In the genomic region with DNA sequence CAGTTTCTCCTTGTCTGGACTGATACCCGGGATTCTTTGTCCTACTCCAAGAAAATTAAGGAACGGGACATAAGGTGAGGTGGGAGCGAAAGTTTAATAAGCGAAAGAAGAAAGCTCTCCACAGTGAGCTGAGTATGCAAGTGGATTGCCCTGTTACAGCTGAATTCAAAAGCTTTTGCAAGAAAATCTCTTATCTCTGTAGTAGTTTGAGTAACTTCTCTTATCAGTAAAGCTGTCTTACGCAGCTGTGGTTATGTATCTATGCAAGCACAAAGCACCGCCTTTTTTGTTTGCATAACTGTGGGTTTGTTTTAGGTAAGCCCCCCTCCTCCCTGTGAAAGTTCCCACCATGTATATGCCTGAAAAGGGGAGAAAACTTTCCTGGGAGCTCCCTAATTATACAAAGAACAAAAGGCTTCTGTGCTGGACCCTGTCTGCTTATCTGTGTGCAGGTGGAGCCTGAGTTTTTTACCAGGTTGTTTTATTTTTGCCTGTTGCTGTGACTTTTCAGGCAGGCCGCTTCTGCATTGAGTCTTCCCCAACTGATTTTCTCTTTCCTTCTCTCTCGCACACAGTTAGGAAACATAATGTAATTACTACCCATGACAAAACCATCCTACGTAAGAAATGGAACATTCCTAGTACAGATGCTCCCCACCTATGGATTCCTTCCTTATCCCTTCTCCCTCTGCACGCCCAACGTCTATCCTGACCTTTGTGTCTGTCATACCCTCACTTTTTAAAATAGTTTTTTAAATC, we compare ENCODE assay signal across 11 cellular contexts. TPM values are rescaled to one million over a fixed set of nuclear protein-coding genes. Genes with fewer than 3 reads are reported as not detected.
DNase-seq lines count a peak whose midpoint lies in the region; ATAC-seq and TF ChIP-seq lines count a peak whose summit lies in the region.
"Had no signal": no experiment of that assay in that cellular context is flagged by ENCODE, and none has a peak within 500 bp of the region (broad histone marks: within the 10 kb centered on the region; RNA-seq: fewer than 3 reads in every experiment).

No MANE protein-coding gene starts in this region.

- H3K4me3 ChIP-seq in MG63: peak overlapping the region; percentile 32; the same call in 1 of the 2 replicates
- peak overlapping the region; percentile 71 for H3K4me3 ChIP-seq in coronary artery
- peak overlapping the region; percentile 41 for H3K4me3 ChIP-seq in naive thymus-derived CD4-positive, alpha-beta T cell (ENCODE audit: low read length)
- H3K4me3 ChIP-seq in A673 (ENCODE audit: low read depth, low read length, poor library complexity, severe bottlenecking): no peak overlapping the region

- intact Hi-C loops in naive thymus-derived CD4-positive, alpha-beta T cell (cut with micrococcal nuclease): no loop called here
- intact Hi-C loops in A673 (cut with micrococcal nuclease; ENCODE audit: unreplicated experiment): no loop called here

- H3K4me1 Mint-ChIP-seq in naive thymus-derived CD4-positive, alpha-beta T cell: peaks cover 8 to 19% (median 13%) of the 10 kb centered on the region in 7 donors

- peak; percentile 81 for ATAC-seq in naive thymus-derived CD4-positive, alpha-beta T cell

- H3K9me3 Mint-ChIP-seq in naive thymus-derived CD4-positive, alpha-beta T cell: peaks cover 0 to 5% (median 0%) of the 10 kb centered on the region in 11 donors
- H3K9me3 Mint-ChIP-seq: activated naive CD4-positive, alpha-beta T cell treated with anti-CD3 and anti-CD28 coated beads, Interleukin-2, amount 10 ng/mL, durations not matched to agents 7 days and 5 days had no signal

- H3K36me3 Mint-ChIP-seq in naive thymus-derived CD4-positive, alpha-beta T cell: peaks cover 0 to 8% (median 0%) of the 10 kb centered on the region in 5 donors
- H3K36me3 Mint-ChIP-seq: activated naive CD4-positive, alpha-beta T cell treated with anti-CD3 and anti-CD28 coated beads, Interleukin-2, amount 10 ng/mL, durations not matched to agents 7 days and 5 days had no signal

- CTCF ChIA-PET in naive thymus-derived CD4-positive, alpha-beta T cell (lab: Charles Lee): interaction anchor here (0.7 to 1.2 kb wide), 2 partner anchors 29 to 144 kb away, joined by 3 to 4 read pairs; no protein-coding TSS in a partner anchor
- CTCF ChIA-PET in A673 (lab: Charles Lee): no interaction called here

- no peaks in the 10 kb centered on the region for H3K4me1 ChIP-seq in naive thymus-derived CD4-positive, alpha-beta T cell (ENCODE audit: control insufficient read depth in 2 of 2, insufficient read depth in 2 of 2, low read length in 2 of 2)
- peaks cover 5% of the 10 kb centered on the region for H3K4me1 ChIP-seq in A673 (ENCODE audit: insufficient read depth, low read length, poor library complexity, severe bottlenecking)

- 0 out of 2 replicates have a peak, but pooled peaks cover 2% of the 10 kb centered on the region for H3K9me3 ChIP-seq in MG63
- no peaks in the 10 kb centered on the region for H3K9me3 ChIP-seq in naive thymus-derived CD4-positive, alpha-beta T cell (ENCODE audit: control insufficient read depth in 2 of 3, low read length in 3 of 3)
- H3K9me3 ChIP-seq in A673 (ENCODE audit: low read depth, low read length, poor library complexity, severe bottlenecking): no peaks in the 10 kb centered on the region

- no peak overlapping the region for H3K27ac Mint-ChIP-seq in naive thymus-derived CD4-positive, alpha-beta T cell
- H3K27ac Mint-ChIP-seq: activated naive CD4-positive, alpha-beta T cell treated with anti-CD3 and anti-CD28 coated beads, Interleukin-2, amount 10 ng/mL, durations not matched to agents 7 days and 5 days had no signal

- peaks cover 31 to 81% (median 32%) of the 10 kb centered on the region in 5 donors for H3K27me3 Mint-ChIP-seq in naive thymus-derived CD4-positive, alpha-beta T cell

- H3K27ac ChIP-seq in coronary artery: no peak overlapping the region
- no peak overlapping the region for H3K27ac ChIP-seq in naive thymus-derived CD4-positive, alpha-beta T cell (ENCODE audit: low read depth, low read length)
- H3K27ac ChIP-seq in A673 (ENCODE audit: low read depth, low read length, poor library complexity, severe bottlenecking): no peak overlapping the region

- H3K36me3 ChIP-seq in MG63: no peaks in the 10 kb centered on the region
- no peaks in the 10 kb centered on the region for H3K36me3 ChIP-seq in naive thymus-derived CD4-positive, alpha-beta T cell (ENCODE audit: control insufficient read depth in 2 of 3, insufficient read depth in 3 of 3, low read length in 3 of 3)
- H3K36me3 ChIP-seq in A673 (ENCODE audit: insufficient read depth, low read length, poor library complexity, severe bottlenecking): no peaks in the 10 kb centered on the region

- H3K27me3 ChIP-seq in MG63 (no peaks in the 10 kb centered on the region), A673 (replicated peaks; ENCODE audit: insufficient read depth, low read depth, low read length, poor library complexity) (peaks cover 69% of the 10 kb centered on the region)
- H3K27me3 ChIP-seq in naive thymus-derived CD4-positive, alpha-beta T cell (ENCODE audit: control insufficient read depth in 2 of 2, insufficient read depth in 2 of 2, low read length in 2 of 2): no peaks in the 10 kb centered on the region

- POLR2A ChIA-PET in naive thymus-derived CD4-positive, alpha-beta T cell (lab: Charles Lee): interaction anchor here (0.7 to 4.3 kb wide), 2 partner anchors 12 to 45 kb away, joined by 3 to 19 read pairs; a partner anchor contains a TSS
- POLR2A ChIA-PET in A673 (lab: Charles Lee; ENCODE audit: low non-redundant PET): no interaction called here

- TF ChIP-seq CTCF in coronary artery (IDR thresholded peaks at IDR 0.05) (no peak), A673 (conservative IDR thresholded peaks at IDR 0.05; ENCODE audit: low read depth, low read length) (no peak)

- DNase-seq in A172 (ENCODE audit: low spot score): peak; percentile 24
- no peak for DNase-seq in MG63
- DNase-seq in coronary artery (ENCODE audit: low spot score): no peak
- DNase-seq in naive thymus-derived CD4-positive, alpha-beta T cell: peak in 6 of 9 donors; percentile 4 to 30 (median 12)
- DNase-seq in NCI-H345 (lab: John Stamatoyannopoulos, UW): no peak
- DNase-seq in A673 (ENCODE audit: low spot score): no peak
- DNase-seq in SW 1271 (lab: John Stamatoyannopoulos, UW): no peak
- no peak for DNase-seq in NCI-H1417 (lab: John Stamatoyannopoulos, UW)
- DNase-seq: activated naive CD4-positive, alpha-beta T cell treated with anti-CD3 and anti-CD28 coated beads, Interleukin-2, amount 10 ng/mL, durations not matched to agents 7 days and 5 days had no signal

- no TSS peak for BruUV-seq in A673 (replicated peaks; lab: Mats Ljungman, UMichigan)

- H3K4me3 Mint-ChIP-seq in naive thymus-derived CD4-positive, alpha-beta T cell: peak overlapping the region; percentile 34 to 88 (median 76)

RNA-seq across cellular contexts. Expression of a gene that starts 0.8 kb away (rescaled TPM):
- not detected in 2 replicates for total RNA-seq in A172 (2014; rRNA removed; shearing (Covaris generic))
- total RNA-seq in MG63 (2014; rRNA removed; shearing (Covaris generic); ENCODE audit: low replicate concordance): not detected in 2 replicates
- 1 to 10 TPM in 1 of 5 experiments, not detected in 4; 1.1 TPM for total RNA-seq in naive thymus-derived CD4-positive, alpha-beta T cell
- polyA plus RNA-seq in naive thymus-derived CD4-positive, alpha-beta T cell: not detected
- total RNA-seq in A673 (2021): not detected in 2 replicates
- total RNA-seq: lung microvascular endothelial cell, RPMI7951 had no signal

RNA-seq across cellular contexts. Expression of a gene that starts 14.1 kb away (rescaled TPM):
- total RNA-seq in A172 (2014; rRNA removed; shearing (Covaris generic)): not detected in 2 replicates
- 1.5 and 2.0 TPM in 2 replicates for total RNA-seq in MG63 (2014; rRNA removed; shearing (Covaris generic); ENCODE audit: low replicate concordance)
- 1 to 10 TPM in 1 of 5 experiments, not detected in 4; 1.3 TPM for total RNA-seq in naive thymus-derived CD4-positive, alpha-beta T cell
- polyA plus RNA-seq in naive thymus-derived CD4-positive, alpha-beta T cell: not detected
- not detected in 2 replicates for total RNA-seq in A673 (2021)
- total RNA-seq: lung microvascular endothelial cell had no signal

RNA-seq across cellular contexts. Expression of a gene that starts 44.8 kb away (rescaled TPM):
- total RNA-seq in A172 (2014; rRNA removed; shearing (Covaris generic)): 11.9 and 22.4 TPM in 2 replicates
- total RNA-seq in MG63 (2014; rRNA removed; shearing (Covaris generic); ENCODE audit: low replicate concordance): 33.9 and 56.1 TPM in 2 replicates
- total RNA-seq in naive thymus-derived CD4-positive, alpha-beta T cell: 100 to 1,000 TPM in 4 of 5 experiments, 10 to 100 TPM in 1; 96.2 to 170 (median 122) TPM
- 100 to 1,000 TPM; 430 to 468 TPM for polyA plus RNA-seq in naive thymus-derived CD4-positive, alpha-beta T cell
- total RNA-seq in A673 (2021): 0.97 and 1.0 TPM in 2 replicates

Comparison
In these comparisons a context has a peak if more than half of its experiments do, and no peak if none do; other contexts are left out.
1. DNase-seq: peak in A172 (single experiment) and naive thymus-derived CD4-positive, alpha-beta T cell (6 of 9); none in MG63 (single experiment), coronary artery (single experiment), NCI-H345 (single experiment), A673 (single experiment), SW 1271 (0 of 2) and NCI-H1417 (0 of 3).